ENCODE assay signal across 10 cellular contexts in the genomic region with DNA sequence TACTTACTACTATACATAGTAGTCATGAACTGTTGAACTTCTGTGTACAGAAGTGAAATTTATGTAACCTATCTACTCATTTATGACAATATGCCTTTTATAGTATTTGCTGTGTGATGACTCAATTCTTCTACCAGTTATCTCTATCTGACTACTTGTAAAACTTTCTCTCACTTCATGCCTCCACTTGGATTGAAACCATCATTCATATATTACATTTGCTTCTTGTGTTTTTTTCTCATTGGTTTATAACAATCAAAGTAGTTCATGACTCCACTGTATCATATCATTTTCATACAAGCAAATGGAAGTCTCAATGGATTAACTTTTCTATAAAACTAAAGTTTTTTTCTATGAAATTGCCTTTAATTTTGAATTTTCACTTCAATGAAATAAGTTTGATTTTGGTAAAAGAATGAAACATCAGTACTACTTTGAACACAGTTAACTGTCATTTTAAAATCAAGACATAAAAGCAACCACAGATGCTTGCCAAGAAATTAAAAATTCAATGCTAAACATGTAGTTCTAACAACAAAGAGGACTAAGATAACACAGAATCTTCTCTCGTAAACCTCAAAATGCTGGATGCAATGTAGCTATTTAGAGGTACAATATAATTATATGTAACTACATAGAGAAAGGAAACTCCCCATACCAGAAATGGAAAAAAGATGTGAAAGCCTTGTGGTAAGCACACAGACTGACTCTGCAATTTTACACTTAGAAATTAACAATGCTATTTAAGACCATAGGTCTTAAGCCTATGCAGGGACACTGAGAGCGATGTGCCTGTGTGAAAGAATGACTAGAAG. TPM values are rescaled to one million over a fixed set of nuclear protein-coding genes. Genes with fewer than 3 reads are reported as not detected.
A peak's percentile ranks its signal among the peaks of the same experiment; 100 is the strongest.
DNase-seq lines count a peak whose midpoint lies in the region; ATAC-seq and TF ChIP-seq lines count a peak whose summit lies in the region.
"Had no signal": no experiment of that assay in that cellular context is flagged by ENCODE, and none has a peak within 500 bp of the region (broad histone marks: within the 10 kb centered on the region; RNA-seq: fewer than 3 reads in every experiment).

No MANE protein-coding gene starts in this region.

- no peaks in the 10 kb centered on the region for H3K27me3 ChIP-seq in ascending aorta

- no peaks in the 10 kb centered on the region for H3K4me1 ChIP-seq in ascending aorta

- intact Hi-C loops in cardiac septum (cut with DNase I) (no loop called here), ascending aorta (cut with DNase I) (no loop called here)

- DNase-seq in EH (ENCODE audit: low read depth): peak; percentile 48
- DNase-seq in RPMI8226: peak; percentile 49
- DNase-seq in NCI-H69 (lab: John Stamatoyannopoulos, UW): no peak
- DNase-seq in cardiac septum (ENCODE audit: low spot score): no peak
- no peak for DNase-seq in stimulated activated CD4-positive, alpha-beta T cell treated with anti-CD3 and anti-CD28 coated beads, Interleukin-2, amount 100 ng/mL, for 48 hours
- no peak for DNase-seq in ascending aorta (ENCODE audit: low spot score in 2 of 2)
- DNase-seq: CD8-positive, alpha-beta T cell; NCI-H1930 had no signal

- no peaks in the 10 kb centered on the region for H3K9me3 ChIP-seq in ascending aorta

- H3K4me3 ChIP-seq in ascending aorta: no peak overlapping the region

- peak; percentile 85 for ATAC-seq in GM19328 (IDR thresholded peaks at IDR 0.05; ENCODE audit: unreplicated experiment)
- peak; percentile 95 for ATAC-seq in HG03025 (IDR thresholded peaks at IDR 0.05; ENCODE audit: low FRiP score, unreplicated experiment)
- ATAC-seq: CD8-positive, alpha-beta T cell had no signal

- H3K27ac ChIP-seq in ascending aorta: no peak overlapping the region

- no peaks in the 10 kb centered on the region for H3K36me3 ChIP-seq in ascending aorta

- TF ChIP-seq CTCF in ascending aorta (IDR thresholded peaks at IDR 0.05): no peak

RNA-seq across cellular contexts. Expression of a gene that starts 27.6 kb away (rescaled TPM):
- total RNA-seq in cardiac septum (0.46 TPM), ascending aorta (1.1 TPM)

RNA-seq across cellular contexts. Expression of a gene that starts 43.7 kb away (rescaled TPM):
- 11.5 TPM for total RNA-seq in cardiac septum
- 21.9 TPM for total RNA-seq in ascending aorta

Comparison
In these comparisons a context has a peak if more than half of its experiments do, and no peak if none do; other contexts are left out.
1. DNase-seq: peak in EH (single experiment) and RPMI8226 (single experiment); none in NCI-H69 (single experiment), cardiac septum (single experiment), stimulated activated CD4-positive, alpha-beta T cell treated with anti-CD3 and anti-CD28 coated beads, Interleukin-2, amount 100 ng/mL, for 48 hours (0 of 2) and ascending aorta (0 of 2).